Comparison of ENCODE assay signal across 21 cellular contexts in the genomic region with DNA sequence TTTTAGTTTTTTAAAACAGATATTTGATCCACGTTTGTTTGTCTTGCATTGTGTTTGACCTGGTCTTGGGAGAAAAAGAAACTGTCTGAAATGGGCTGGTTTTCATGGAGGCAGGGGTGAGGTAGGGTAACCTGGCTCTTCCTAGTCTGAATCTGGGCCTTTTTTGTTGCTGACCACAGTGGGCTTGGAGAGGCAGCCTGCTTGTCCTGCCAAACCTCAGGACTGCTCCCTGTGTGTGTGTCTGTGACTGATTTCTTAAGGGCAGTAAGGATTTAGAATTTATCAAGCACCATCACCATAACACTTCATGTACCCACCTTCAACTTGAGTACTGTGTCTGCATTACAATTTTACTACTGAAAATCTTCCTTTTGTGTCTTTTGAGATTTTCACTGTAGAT. TPM values are rescaled to one million over a fixed set of nuclear protein-coding genes. Genes with fewer than 3 reads are reported as not detected.
DNase-seq lines count a peak whose midpoint lies in the region; ATAC-seq, FAIRE-seq and TF ChIP-seq lines count a peak whose summit lies in the region.
"Had no signal": no experiment of that assay in that cellular context is flagged by ENCODE, and none has a peak within 500 bp of the region (broad histone marks: within the 10 kb centered on the region; RNA-seq: fewer than 3 reads in every experiment).

No MANE protein-coding gene starts in this region.

- no peak for FAIRE-seq in endothelial cell of umbilical vein (lab: Jason Lieb, UNC)
- FAIRE-seq: D721Med had no signal

- no peak for DNase-seq in left ventricle myocardium inferior
- no peak for DNase-seq in heart left ventricle
- DNase-seq in endothelial cell of umbilical vein (ENCODE audit: low read depth, low spot score): no peak
- no peak for DNase-seq in trophoblast cell
- no peak for DNase-seq in NCI-H82 (lab: John Stamatoyannopoulos, UW)
- no peak for DNase-seq in NCI-H524 treated with DMSO at 0.1 percent for 48 hours (lab: John Stamatoyannopoulos, UW)
- no peak for DNase-seq in cortex of kidney (lab: John Stamatoyannopoulos, UW)
- DNase-seq: CD8-positive, alpha-beta memory T cell; DMS79; IMR-90; Kasumi-1; MM.1S; NCI-H1092 treated with DMSO at 0.1 percent for 48 hours; NCI-H69; NK-92 treated with Interleukin-12 subunit alpha and Interleukin-12 subunit beta, amount 100 ng/mL, for 24 hours; SIG-M5 had no signal

- H3K9me1 ChIP-seq in endothelial cell of umbilical vein (replicated peaks; ENCODE audit: control insufficient read depth, extremely low read depth, insufficient read depth, low read length): no peaks in the 10 kb centered on the region

- H3K79me2 ChIP-seq in endothelial cell of umbilical vein (ENCODE audit: control insufficient read depth, insufficient read depth, low read length) (peaks cover 43% of the 10 kb centered on the region), trophoblast cell (ENCODE audit: control insufficient read depth, insufficient read depth, low read length, poor library complexity) (peaks cover 2% of the 10 kb centered on the region)

- H2AK5ac ChIP-seq in trophoblast cell (ENCODE audit: low read length): no peak overlapping the region

- H3K4me3 ChIP-seq in left ventricle myocardium inferior (no peak overlapping the region), heart left ventricle (no peak overlapping the region), endothelial cell of umbilical vein (replicated peaks in 1 of 3; ENCODE audit: insufficient read depth in 1 of 3, low read depth in 1 of 3, low read length in 3 of 3) (no peak overlapping the region), trophoblast cell (ENCODE audit: low read depth, low read length) (no peak overlapping the region)
- H3K4me3 ChIP-seq: BLaER1, HAP-1 had no signal

- H3K27ac ChIP-seq in left ventricle myocardium inferior (replicated peaks): peak overlapping the region; percentile 79
- H3K27ac ChIP-seq in heart left ventricle: peak overlapping the region in 5 of 12 donors; percentile 4 to 78 (median 17)
- peak overlapping the region; percentile 35 for H3K27ac ChIP-seq in endothelial cell of umbilical vein (ENCODE audit: insufficient read depth, low read depth, low read length)
- H3K27ac ChIP-seq in trophoblast cell (ENCODE audit: low read depth, low read length): no peak overlapping the region
- H3K27ac ChIP-seq: 22Rv1, BLaER1 had no signal

- H3K9me3 ChIP-seq in left ventricle myocardium inferior (replicated peaks) (no peaks in the 10 kb centered on the region), heart left ventricle (no peaks in the 10 kb centered on the region), endothelial cell of umbilical vein (replicated peaks; ENCODE audit: control insufficient read depth, insufficient read depth, low read length) (no peaks in the 10 kb centered on the region), trophoblast cell (ENCODE audit: insufficient read depth, low read depth, low read length) (no peaks in the 10 kb centered on the region)
- H3K9me3 ChIP-seq: HAP-1 had no signal

- H4K12ac ChIP-seq in trophoblast cell (ENCODE audit: low read depth, low read length): no peak overlapping the region

- H2BK5ac ChIP-seq in trophoblast cell (ENCODE audit: low read depth, low read length, poor library complexity): no peak overlapping the region

- H3K36me3 ChIP-seq in left ventricle myocardium inferior (no peaks in the 10 kb centered on the region), heart left ventricle (no peaks in the 10 kb centered on the region), endothelial cell of umbilical vein (ENCODE audit: control insufficient read depth in 2 of 2, extremely low read depth in 1 of 2, insufficient read depth in 2 of 2, low read length in 2 of 2) (no peaks in the 10 kb centered on the region), trophoblast cell (ENCODE audit: control insufficient read depth in 1 of 2, insufficient read depth in 2 of 2, low read length in 2 of 2) (no peaks in the 10 kb centered on the region)
- H3K36me3 ChIP-seq: BLaER1, HAP-1 had no signal

- H4K20me1 ChIP-seq in endothelial cell of umbilical vein (replicated peaks; ENCODE audit: control insufficient read depth, extremely low read depth, insufficient read depth, low read length): no peaks in the 10 kb centered on the region
- H4K20me1 ChIP-seq: BLaER1 had no signal

- BruUV-seq in endothelial cell of umbilical vein (replicated peaks; lab: Mats Ljungman, UMichigan): no TSS peak

- no peak overlapping the region for H2BK12ac ChIP-seq in trophoblast cell (ENCODE audit: low read length)

- H3K27me3 ChIP-seq in left ventricle myocardium inferior (ENCODE audit: low read depth) (no peaks in the 10 kb centered on the region), heart left ventricle (no peaks in the 10 kb centered on the region), endothelial cell of umbilical vein (ENCODE audit: control insufficient read depth in 2 of 2, insufficient read depth in 2 of 2, low read length in 2 of 2) (no peaks in the 10 kb centered on the region), trophoblast cell (ENCODE audit: insufficient read depth, low read length) (no peaks in the 10 kb centered on the region)
- H3K27me3 ChIP-seq: BLaER1 had no signal

- H3K79me1 ChIP-seq in trophoblast cell (ENCODE audit: low read length): peaks cover 1% of the 10 kb centered on the region

- ATAC-seq in heart left ventricle (no peak), HG03175 (IDR thresholded peaks at IDR 0.05; ENCODE audit: unreplicated experiment) (no peak)

- CTCF ChIA-PET in endothelial cell of umbilical vein (lab: Charles Lee): no interaction called here

- no peak overlapping the region for H4K8ac ChIP-seq in trophoblast cell (ENCODE audit: low read depth, low read length)

- intact Hi-C loops in left ventricle myocardium inferior (cut with micrococcal nuclease) (no loop called here), heart left ventricle (cut with DNase I) (no loop called here), endothelial cell of umbilical vein (cut with micrococcal nuclease) (no loop called here)

- peak overlapping the region; percentile 5 for H2BK120ac ChIP-seq in trophoblast cell (ENCODE audit: insufficient read depth, low read length, poor library complexity)

- no peak overlapping the region for H4K91ac ChIP-seq in trophoblast cell (ENCODE audit: low read depth, low read length)

- peak overlapping the region; percentile 46 for H3K18ac ChIP-seq in trophoblast cell (ENCODE audit: low read length)

- TF ChIP-seq CTCF in left ventricle myocardium inferior (IDR thresholded peaks at IDR 0.05; ENCODE audit: borderline replicate concordance): no peak
- no peak for TF ChIP-seq CTCF in heart left ventricle (IDR thresholded peaks at IDR 0.05)
- no peak for TF ChIP-seq CTCF in endothelial cell of umbilical vein (IDR thresholded peaks at IDR 0.05; ENCODE audit: extremely low read depth in 1 of 2, insufficient read depth in 1 of 2, low read depth in 1 of 2, low read length in 2 of 2)

- H3K23ac ChIP-seq in trophoblast cell (ENCODE audit: low read length): peak overlapping the region; percentile 85

- H3K4me2 ChIP-seq in endothelial cell of umbilical vein (ENCODE audit: insufficient read depth, low read length) (peak overlapping the region; percentile 49), trophoblast cell (ENCODE audit: low read length) (no peak overlapping the region)
- H3K4me2 ChIP-seq: BLaER1 had no signal

- H3K14ac ChIP-seq in trophoblast cell (ENCODE audit: low read length): no peak overlapping the region

- POLR2A ChIA-PET in endothelial cell of umbilical vein (lab: Charles Lee): no interaction called here

- H3K4me1 ChIP-seq in left ventricle myocardium inferior (peaks cover 100% of the 10 kb centered on the region), heart left ventricle (peaks cover 26 to 99% (median 80%) of the 10 kb centered on the region in 12 donors), endothelial cell of umbilical vein (ENCODE audit: control insufficient read depth, extremely low read depth, insufficient read depth, low read length) (peaks cover 38% of the 10 kb centered on the region), trophoblast cell (ENCODE audit: control insufficient read depth in 1 of 2, insufficient read depth in 2 of 2, low read length in 2 of 2) (peaks cover 4 to 12% of the 10 kb centered on the region in 2 experiments)

- H2AFZ ChIP-seq in endothelial cell of umbilical vein (ENCODE audit: low read depth, low read length) (no peak overlapping the region), trophoblast cell (ENCODE audit: insufficient read depth, low read length, poor library complexity) (no peak overlapping the region)

- dilution Hi-C loops in endothelial cell of umbilical vein (cut with MboI; ENCODE audit: extremely low pct_ligation_motif_present, low sequenced_read_pairs): no loop called here

- no peak overlapping the region for H3K4ac ChIP-seq in trophoblast cell (ENCODE audit: low read depth, low read length)

- TF ChIP-seq POLR2A in heart left ventricle (IDR thresholded peaks at IDR 0.05) (no peak), endothelial cell of umbilical vein (IDR thresholded peaks at IDR 0.05; ENCODE audit: low read depth, low read length) (no peak)

- H3K9ac ChIP-seq in endothelial cell of umbilical vein (replicated peaks; ENCODE audit: extremely low read depth, insufficient read depth, low read length): peak overlapping the region; percentile 20
- no peak overlapping the region for H3K9ac ChIP-seq in trophoblast cell (ENCODE audit: low read length)
- H3K9ac ChIP-seq: BLaER1 had no signal

- 46 to 61% (median 52%) methylated on average over 1 of the region's 1 CpG for WGBS in heart left ventricle, 4 donors
- WGBS in trophoblast cell (ENCODE audit: extremely low coverage, insufficient coverage, insufficient read length): no CpG with 5 or more reads among the region's 1 CpG

TF ChIP-seq in endothelial cell of umbilical vein, 7 proteins besides CTCF, POLR2A, EP300 and RAD21:
- TF ChIP-seq FOS (IDR thresholded peaks at IDR 0.05; ENCODE audit: borderline replicate concordance, insufficient read depth, low read length) (no peak), GATA2 (IDR thresholded peaks at IDR 0.05; ENCODE audit: insufficient read depth, insufficient read length, low read depth, low read length) (no peak)

RNA-seq across cellular contexts. Expression of a gene that starts 28.5 kb away (rescaled TPM):
- total RNA-seq in left ventricle myocardium inferior: 84.8 TPM
- 10 to 100 TPM; 35.1 to 92.6 (median 68.4) TPM for total RNA-seq in heart left ventricle
- polyA plus RNA-seq in heart left ventricle: 10 to 100 TPM; 18.2 to 58.3 TPM
- total RNA-seq in endothelial cell of umbilical vein: 25.3 and 32.0 TPM in 2 replicates
- 6.9 and 10.2 TPM in 2 replicates for polyA plus RNA-seq in endothelial cell of umbilical vein
- 8.3 and 10.3 TPM in 2 replicates for polyA plus RNA-seq in endothelial cell of umbilical vein (2011; cell fraction: cytosol; rRNA removed)
- polyA plus RNA-seq in endothelial cell of umbilical vein (2011; cell fraction: nucleus; rRNA removed): 38.1 and 48.2 TPM in 2 replicates
- 29.4 and 33.0 TPM in 2 replicates for polyA plus RNA-seq in endothelial cell of umbilical vein (2012)
- 32.4 and 50.8 TPM in 2 replicates for polyA minus RNA-seq in endothelial cell of umbilical vein
- 9.0 TPM for polyA minus RNA-seq in endothelial cell of umbilical vein (2011; cell fraction: cytosol; rRNA and poly(A)+ RNA removed)
- polyA minus RNA-seq in endothelial cell of umbilical vein (2011; cell fraction: nucleus; rRNA and poly(A)+ RNA removed): 85.5 and 131 TPM in 2 replicates
- 38.2 and 39.7 TPM in 2 replicates for polyA plus RNA-seq in trophoblast cell (2013)
